8 cellular contexts compared by ENCODE assay signal in genomic region chr6:157272866-157273755, GRCh38. TPM values are rescaled to one million over a fixed set of nuclear protein-coding genes. Genes with fewer than 3 reads are reported as not detected.
DNase-seq lines count a peak whose midpoint lies in the region; ATAC-seq lines count a peak whose summit lies in the region.

No MANE protein-coding gene starts in this region.

- peaks cover 9 to 11% of the 10 kb centered on the region in 2 donors for H3K4me1 Mint-ChIP-seq in natural killer cell treated with Interleukin-12 subunit alpha and Interleukin-12 subunit beta and Interleukin-15 and Interleukin-18, amount 100 ng/mL, for 72 hours (ENCODE audit: low read depth in 2 of 2)

- no peak overlapping the region for H3K4me3 Mint-ChIP-seq in natural killer cell treated with Interleukin-12 subunit alpha and Interleukin-12 subunit beta and Interleukin-15 and Interleukin-18, amount 100 ng/mL, for 72 hours

- H3K36me3 Mint-ChIP-seq in natural killer cell treated with Interleukin-12 subunit alpha and Interleukin-12 subunit beta and Interleukin-15 and Interleukin-18, amount 100 ng/mL, for 72 hours: peaks cover 12% of the 10 kb centered on the region

- H3K27me3 Mint-ChIP-seq in natural killer cell treated with Interleukin-12 subunit alpha and Interleukin-12 subunit beta and Interleukin-15 and Interleukin-18, amount 100 ng/mL, for 72 hours: peaks cover 0 to 2% of the 10 kb centered on the region in 2 donors

- DNase-seq in ELR (ENCODE audit: low read depth) (peak; percentile 18), NCI-H1092 treated with DMSO at 0.1 percent for 48 hours (lab: John Stamatoyannopoulos, UW) (peak; percentile 61), cerebellum (ENCODE audit: low spot score) (no peak), NCI-H526 treated with DMSO at 0.1 percent for 48 hours (lab: John Stamatoyannopoulos, UW) (no peak)
- peak; percentile 34 for DNase-seq in activated naive CD4-positive, alpha-beta T cell treated with anti-CD3 and anti-CD28 coated beads, Interleukin-2, amount 50 U/mL, for 16 hours
- peak; percentile 45 for DNase-seq in natural killer cell treated with Interleukin-12 subunit alpha and Interleukin-12 subunit beta and Interleukin-15 and Interleukin-18, amount 100 ng/mL, for 72 hours (ENCODE audit: low spot score)

- H3K9me3 Mint-ChIP-seq in natural killer cell treated with Interleukin-12 subunit alpha and Interleukin-12 subunit beta and Interleukin-15 and Interleukin-18, amount 100 ng/mL, for 72 hours: peaks cover 9% of the 10 kb centered on the region

- ATAC-seq in natural killer cell treated with Interleukin-12 subunit alpha and Interleukin-12 subunit beta and Interleukin-15 and Interleukin-18, amount 100 ng/mL, for 72 hours: no peak
- no peak for ATAC-seq in HG03097 (IDR thresholded peaks at IDR 0.05; ENCODE audit: low FRiP score, unreplicated experiment)
- ATAC-seq in HG03521 (IDR thresholded peaks at IDR 0.05; ENCODE audit: unreplicated experiment): no peak

- peak overlapping the region in 1 of 2 donors; percentile 73 for H3K27ac Mint-ChIP-seq in natural killer cell treated with Interleukin-12 subunit alpha and Interleukin-12 subunit beta and Interleukin-15 and Interleukin-18, amount 100 ng/mL, for 72 hours

RNA-seq across cellular contexts. Expression of gene TMEM242, which starts 50.2 kb away (rescaled TPM):
- 10 to 100 TPM in 1 of 2 donors, 1 to 10 TPM in 1; 9.6 to 10.8 TPM for total RNA-seq in natural killer cell treated with Interleukin-12 subunit alpha and Interleukin-12 subunit beta and Interleukin-15 and Interleukin-18, amount 100 ng/mL, for 72 hours
- total RNA-seq in cerebellum: 12.5 TPM

Comparison
In these comparisons a context has a peak if more than half of its experiments do, and no peak if none do; other contexts are left out.
1. DNase-seq: peak in ELR (single experiment), NCI-H1092 treated with DMSO at 0.1 percent for 48 hours (single experiment), activated naive CD4-positive, alpha-beta T cell treated with anti-CD3 and anti-CD28 coated beads, Interleukin-2, amount 50 U/mL, for 16 hours (single experiment) and natural killer cell treated with Interleukin-12 subunit alpha and Interleukin-12 subunit beta and Interleukin-15 and Interleukin-18, amount 100 ng/mL, for 72 hours (single experiment); none in cerebellum (single experiment) and NCI-H526 treated with DMSO at 0.1 percent for 48 hours (single experiment).